Comparison of ENCODE assay signal across 8 cellular contexts in genomic region chr19:46600393-46601317, GRCh38.
DNase-seq lines count a peak whose midpoint lies in the region; ATAC-seq and TF ChIP-seq lines count a peak whose summit lies in the region.

No MANE protein-coding gene starts in this region.

- H3K27me3 ChIP-seq in HUES48 (ENCODE audit: control insufficient read depth, insufficient read depth, low read length), result no peaks in the 10 kb centered on the region
- no peaks in the 10 kb centered on the region for H3K27me3 ChIP-seq in NT2/D1 (ENCODE audit: insufficient read depth, insufficient read length)

- H3K4me1 ChIP-seq in HUES48 (ENCODE audit: control insufficient read depth, insufficient read depth, low read length) (peaks cover 10% of the 10 kb centered on the region), NT2/D1 (ENCODE audit: insufficient read depth, insufficient read length) (peaks cover 4% of the 10 kb centered on the region)

- H3K4me3 ChIP-seq in HUES48 (ENCODE audit: low read depth, low read length), result peak overlapping the region; percentile 79
- H3K4me3 ChIP-seq in NT2/D1 (ENCODE audit: insufficient read length, low read depth), result peak overlapping the region; percentile 85
- peak overlapping the region; percentile 94 for H3K4me3 ChIP-seq in epithelial cell of esophagus (ENCODE audit: low read length)

- H3K36me3 ChIP-seq in HUES48 (ENCODE audit: control insufficient read depth, insufficient read depth, low read length), result peaks cover 7% of the 10 kb centered on the region
- H3K36me3 ChIP-seq in NT2/D1 (ENCODE audit: insufficient read depth, insufficient read length, low read length), result peaks cover 28% of the 10 kb centered on the region

- DNase-seq in D341Med (ENCODE audit: low spot score) (peak; percentile 98), NT2/D1 (ENCODE audit: low read depth, low spot score) (peak; percentile 90), activated T-cell treated with anti-CD3 and anti-CD28 coated beads for 1 hour (ENCODE audit: low read depth) (peak; percentile 97), epithelial cell of esophagus (ENCODE audit: low read depth) (peak; percentile 98), middle frontal gyrus (ENCODE audit: extremely low spot score, low spot score) (peak; percentile 85)
- peak; percentile 94 to 96 for DNase-seq in stimulated activated CD8-positive, alpha-beta memory T cell treated with anti-CD3 and anti-CD28 coated beads, Interleukin-2, amount 100 ng/mL, for 1 hour (ENCODE audit: low read depth in 2 of 2)

- H3K27ac ChIP-seq in HUES48 (ENCODE audit: low read depth, low read length), result peak overlapping the region; percentile 98

- ATAC-seq in GM21423 (IDR thresholded peaks at IDR 0.05; ENCODE audit: unreplicated experiment), result peak; percentile 80

- peak overlapping the region; percentile 100 for H3K9ac ChIP-seq in HUES48 (ENCODE audit: low read depth, low read length)
- H3K9ac ChIP-seq in NT2/D1 (ENCODE audit: insufficient read length, low read depth), result peak overlapping the region; percentile 96

- H3K9me3 ChIP-seq in HUES48 (ENCODE audit: control insufficient read depth, insufficient read depth, low read length) (no peaks in the 10 kb centered on the region), NT2/D1 (ENCODE audit: insufficient read depth, low read length) (no peaks in the 10 kb centered on the region; the same call in 1 of the 2 replicates)

- no peak for TF ChIP-seq CTCF in epithelial cell of esophagus (IDR thresholded peaks at IDR 0.05; ENCODE audit: insufficient read depth, low read depth, low read length, missing control alignments)

Comparison
In these comparisons a context has a peak if more than half of its experiments do, and no peak if none do; other contexts are left out.
1. Peak in every context shown above with its lines: DNase-seq, ATAC-seq, H3K4me3 ChIP-seq and H3K27ac ChIP-seq.